19 cellular contexts compared by ENCODE assay signal in the genomic region with DNA sequence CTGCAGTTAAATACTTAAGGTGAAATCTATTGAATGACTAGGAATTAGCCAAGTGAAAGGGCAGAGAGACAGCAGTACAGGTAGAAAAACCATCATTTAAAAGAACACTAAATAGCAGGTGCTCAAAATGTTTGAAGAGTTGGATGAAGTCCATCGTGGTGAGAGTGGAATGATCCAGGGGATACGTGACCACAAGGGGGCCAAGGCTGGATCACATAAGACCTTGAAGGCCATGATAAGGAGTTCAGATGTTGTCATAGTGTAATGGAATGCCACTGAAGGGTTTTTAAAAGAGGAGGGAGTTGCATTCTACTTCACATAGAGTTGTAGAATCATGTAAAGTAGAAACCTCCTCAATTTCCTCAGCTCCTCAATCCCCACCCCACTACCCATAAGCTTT. TPM values are rescaled to one million over a fixed set of nuclear protein-coding genes. Genes with fewer than 3 reads are reported as not detected.
DNase-seq lines count a peak whose midpoint lies in the region; ATAC-seq and TF ChIP-seq lines count a peak whose summit lies in the region.
"Had no signal": no experiment of that assay in that cellular context is flagged by ENCODE, and none has a peak within 500 bp of the region (broad histone marks: within the 10 kb centered on the region; RNA-seq: fewer than 3 reads in every experiment).

No MANE protein-coding gene starts in this region.

- H3K27me3 ChIP-seq in H9 (ENCODE audit: insufficient read depth, low read length) (no peaks in the 10 kb centered on the region), foreskin keratinocyte (no peaks in the 10 kb centered on the region), vagina (no peaks in the 10 kb centered on the region)
- H3K27me3 ChIP-seq: SJSA1 had no signal

- no peak for TF ChIP-seq POLR2A in vagina (IDR thresholded peaks at IDR 0.05)

- ATAC-seq in foreskin keratinocyte (no peak), omental fat pad (ENCODE audit: low FRiP score) (no peak), HG03196 (IDR thresholded peaks at IDR 0.05; ENCODE audit: unreplicated experiment) (no peak)
- ATAC-seq: left cardiac atrium had no signal

- no peak overlapping the region for H2BK120ac ChIP-seq in H9 (ENCODE audit: low read depth, low read length, poor library complexity, severe bottlenecking)

- no peaks in the 10 kb centered on the region for H3K23me2 ChIP-seq in H9 (ENCODE audit: insufficient read length, low read depth, low read length, poor library complexity, severe bottlenecking)

- H3K27me3 Mint-ChIP-seq in H9 (ENCODE audit: low read depth): no peaks in the 10 kb centered on the region
- H3K27me3 Mint-ChIP-seq: central memory CD8-positive, alpha-beta T cell had no signal

- no peak overlapping the region for H3T11ph ChIP-seq in H9 (ENCODE audit: low read length)

- no peak overlapping the region for H3K18ac ChIP-seq in H9 (ENCODE audit: insufficient read length, low read depth, low read length)

- no peaks in the 10 kb centered on the region for H3K36me3 ChIP-seq in vagina
- H3K36me3 ChIP-seq: SJSA1 had no signal

- H3K79me1 ChIP-seq in H9 (ENCODE audit: insufficient read depth, low read depth, low read length, poor library complexity, severe bottlenecking): no peaks in the 10 kb centered on the region

- no peak overlapping the region for H3K23ac ChIP-seq in H9 (ENCODE audit: insufficient read length, low read depth, low read length)

- no peak overlapping the region for H4K5ac ChIP-seq in H9 (ENCODE audit: insufficient read length, low read depth, low read length)

- WGBS in H9 (ENCODE audit: extremely low coverage, insufficient read length, low lambda C conversion rate): no CpG with 5 or more reads among the region's 2 CpGs

- DNase-seq in COLO668 (lab: John Stamatoyannopoulos, UW; ENCODE audit: unreplicated experiment): peak; percentile 32
- DNase-seq in H9: no peak
- DNase-seq in OCI-M1 (lab: John Stamatoyannopoulos, UW): peak; percentile 49
- DNase-seq in foreskin keratinocyte: no peak
- DNase-seq in vagina (ENCODE audit: extremely low spot score in 2 of 2): no peak
- no peak for DNase-seq in NCI-H2107 (lab: John Stamatoyannopoulos, UW)
- no peak for DNase-seq in omental fat pad (ENCODE audit: low spot score)
- DNase-seq: activated naive CD4-positive, alpha-beta T cell treated with anti-CD3 and anti-CD28 coated beads, Interleukin-2, amount 50 U/mL, for 16 hours; AML-193; DMS79; glutamatergic neuron; left cardiac atrium; NCI-H1694 treated with DMSO at 0.1 percent for 48 hours; NCI-H774; trophoblast cell had no signal

- H4K8ac ChIP-seq in H9 (replicated peaks; ENCODE audit: insufficient read length, low read depth, low read length): no peak overlapping the region

- no peaks in the 10 kb centered on the region for H3K9me3 Mint-ChIP-seq in H9
- H3K9me3 Mint-ChIP-seq: central memory CD8-positive, alpha-beta T cell had no signal

- H3K4me1 ChIP-seq in H9 (ENCODE audit: insufficient read depth, low read length) (no peaks in the 10 kb centered on the region), foreskin keratinocyte (no peaks in the 10 kb centered on the region), vagina (no peaks in the 10 kb centered on the region)
- H3K4me1 ChIP-seq: SJSA1 had no signal

- no peaks in the 10 kb centered on the region for H3K36me3 Mint-ChIP-seq in H9 (ENCODE audit: insufficient read depth in 1 of 3, low read depth in 3 of 3)

- no peak overlapping the region for H3K56ac ChIP-seq in H9 (ENCODE audit: insufficient read length, low read depth, low read length)

- H3K4ac ChIP-seq in H9 (ENCODE audit: low read depth, low read length): no peak overlapping the region

- H3K79me2 ChIP-seq in H9 (ENCODE audit: insufficient read depth, low read length): no peaks in the 10 kb centered on the region

- H3K4me3 Mint-ChIP-seq in H9: no peak overlapping the region
- H3K4me3 Mint-ChIP-seq: central memory CD8-positive, alpha-beta T cell had no signal

- TF ChIP-seq CTCF in H9 (conservative IDR thresholded peaks at IDR 0.05) (peak; percentile 66), foreskin keratinocyte (conservative IDR thresholded peaks at IDR 0.05) (peak; percentile 29), vagina (IDR thresholded peaks at IDR 0.05) (no peak), omental fat pad (IDR thresholded peaks at IDR 0.05) (no peak)

- H3K4me1 Mint-ChIP-seq in H9: no peaks in the 10 kb centered on the region
- H3K4me1 Mint-ChIP-seq: central memory CD8-positive, alpha-beta T cell had no signal

- H3K4me3 ChIP-seq in vagina: no peak overlapping the region
- H3K4me3 ChIP-seq: SJSA1 had no signal

- no peak overlapping the region for H2BK12ac ChIP-seq in H9 (ENCODE audit: insufficient read length, low read depth, low read length)

- H2AFZ ChIP-seq in H9 (ENCODE audit: low read length): no peak overlapping the region

- H3K14ac ChIP-seq in H9 (ENCODE audit: insufficient read depth, low read length): no peak overlapping the region

- no peak overlapping the region for H3K4me2 ChIP-seq in H9 (ENCODE audit: insufficient read depth, insufficient read length, low read length)

- no peak overlapping the region for H2BK15ac ChIP-seq in H9 (ENCODE audit: low read depth, low read length)

- H2AK5ac ChIP-seq in H9 (ENCODE audit: insufficient read length, low read length): no peak overlapping the region

- H3K9me3 ChIP-seq in H9 (ENCODE audit: control insufficient read depth, low read depth, low read length) (no peaks in the 10 kb centered on the region), vagina (no peaks in the 10 kb centered on the region)
- H3K9me3 ChIP-seq: SJSA1 had no signal

- H2BK20ac ChIP-seq in H9 (ENCODE audit: low read depth, low read length, poor library complexity, severe bottlenecking): no peak overlapping the region

- no peak overlapping the region for H2BK5ac ChIP-seq in H9 (ENCODE audit: insufficient read length, low read length)

- H4K91ac ChIP-seq in H9 (ENCODE audit: insufficient read length, low read depth, low read length): no peak overlapping the region

- intact Hi-C loops in vagina (cut with DNase I): no loop called here

- H4K20me1 ChIP-seq in H9 (ENCODE audit: control insufficient read depth, insufficient read depth, insufficient read length): no peaks in the 10 kb centered on the region

- no peak overlapping the region for H3K27ac Mint-ChIP-seq in H9

- no peak overlapping the region for H3K27ac ChIP-seq in H9 (ENCODE audit: insufficient read length, low read depth, low read length)
- H3K27ac ChIP-seq in foreskin keratinocyte: no peak overlapping the region
- H3K27ac ChIP-seq in vagina: no peak overlapping the region
- H3K27ac ChIP-seq: SJSA1 had no signal

- H3K9ac ChIP-seq in H9 (ENCODE audit: extremely low read depth, insufficient read length, low read length): no peak overlapping the region

RNA-seq across cellular contexts. Expression of gene HOOK1, which starts 34.8 kb away (rescaled TPM):
- total RNA-seq in H9 (2021) (31.0 and 42.0 TPM in 2 replicates), foreskin keratinocyte (6.3 and 8.7 TPM in 2 replicates), vagina (24.6 TPM), omental fat pad (10 to 100 TPM in 1 of 4 donors, 1 to 10 TPM in 2, under 1 TPM in 1; 0.94 to 10.0 (median 2.5) TPM)
- polyA plus RNA-seq in foreskin keratinocyte: 1.3 and 1.9 TPM in 2 replicates
- total RNA-seq: myocyte, SJSA1 had no signal

Comparison
In these comparisons a context has a peak if more than half of its experiments do, and no peak if none do; other contexts are left out.
1. DNase-seq: peak in COLO668 (single experiment) and OCI-M1 (single experiment); none in H9 (single experiment), foreskin keratinocyte (0 of 2), vagina (0 of 2), NCI-H2107 (single experiment) and omental fat pad (single experiment).
2. CTCF ChIP-seq: peak in H9 (single experiment) and foreskin keratinocyte (single experiment); none in vagina (0 of 3) and omental fat pad (0 of 3).